In genomic region chr11:99973993-99974392, GRCh38 we compare ENCODE assay signal across 22 cellular contexts.
"Had no signal": no experiment of that assay in that cellular context is flagged by ENCODE, and none has a peak within 500 bp of the region (broad histone marks: within the 10 kb centered on the region; RNA-seq: fewer than 3 reads in every experiment).

No MANE protein-coding gene starts in this region.

- ATAC-seq: activated CD4-positive, CD25-positive, alpha-beta regulatory T cell treated with anti-CD3 and anti-CD28 coated beads, Interleukin-2, amount 50 U/mL, for 24 hours; activated T-helper 17 cell treated with anti-CD3 and anti-CD28 coated beads, Interleukin-2, amount 50 U/mL, for 72 hours; gastrocnemius medialis; heart right ventricle; natural killer cell; T-cell had no signal

- H3K9me3 Mint-ChIP-seq: type B pancreatic cell had no signal

- H3K4me1 Mint-ChIP-seq: activated T-helper 17 cell treated with anti-CD3 and anti-CD28 coated beads, Interleukin-2, amount 50 U/mL, for 72 hours; memory B cell; natural killer cell; T-cell had no signal

- H3K27ac Mint-ChIP-seq: activated T-helper 17 cell treated with anti-CD3 and anti-CD28 coated beads, Interleukin-2, amount 50 U/mL, for 72 hours; memory B cell; natural killer cell; T-cell; type B pancreatic cell had no signal

- H3K36me3 Mint-ChIP-seq: memory B cell, T-cell, type B pancreatic cell had no signal

- DNase-seq: activated CD4-positive, alpha-beta T cell treated with anti-CD3 and anti-CD28 coated beads, Interleukin-2, amount 50 U/mL, for 1 hour; activated naive CD4-positive, alpha-beta T cell treated with Interleukin-2 at 50 U/mL for 16 hours; activated T-cell treated with anti-CD3 and anti-CD28 coated beads for 4 hours; aorta; gastrocnemius medialis; heart right ventricle; islet precursor cell; left ventricle myocardium inferior; natural killer cell; posterior cingulate gyrus; stimulated activated CD4-positive, alpha-beta T cell treated with anti-CD3 and anti-CD28 coated beads, Interleukin-15, amount 100 ng/mL, for 24 hours; stimulated activated CD4-positive, alpha-beta T cell treated with anti-CD3 and anti-CD28 coated beads, Interleukin-4, amount 100 ng/mL, for 4 hours; stimulated activated CD8-positive, alpha-beta memory T cell treated with anti-CD3 and anti-CD28 coated beads, Interleukin-4, amount 100 ng/mL, for 48 hours; stimulated activated naive CD4-positive, alpha-beta T cell treated with Interleukin-2 at 50 U/mL for 16 hours; T-cell; T-helper 9 cell had no signal

- H3K4me3 ChIP-seq: breast epithelium, gastrocnemius medialis, heart right ventricle, left ventricle myocardium inferior had no signal

- H3K4me1 ChIP-seq: breast epithelium, gastrocnemius medialis, heart right ventricle, left ventricle myocardium inferior had no signal

- H3K27ac ChIP-seq: breast epithelium, epithelial cell of prostate, gastrocnemius medialis, heart right ventricle, left ventricle myocardium inferior had no signal

- H3K27me3 Mint-ChIP-seq: activated T-helper 17 cell treated with anti-CD3 and anti-CD28 coated beads, Interleukin-2, amount 50 U/mL, for 72 hours; memory B cell; T-cell; type B pancreatic cell had no signal

- H3K9me3 ChIP-seq: gastrocnemius medialis had no signal

- H3K4me3 Mint-ChIP-seq: activated T-helper 17 cell treated with anti-CD3 and anti-CD28 coated beads, Interleukin-2, amount 50 U/mL, for 72 hours; memory B cell; natural killer cell; T-cell; type B pancreatic cell had no signal
